Comparison of ENCODE assay signal across 8 cellular contexts in genomic region chr5:154755361-154756202, GRCh38. TPM values are rescaled to one million over a fixed set of nuclear protein-coding genes. Genes with fewer than 3 reads are reported as not detected.
DNase-seq lines count a peak whose midpoint lies in the region; ATAC-seq and TF ChIP-seq lines count a peak whose summit lies in the region.

Gene LARP1, plus strand, starts transcription at chr5:154755377. Its CDS starts 381 bp downstream, at chr5:154755758.

- TF ChIP-seq CTCF in chondrocyte (IDR thresholded peaks at IDR 0.05) = no peak
- no peak for TF ChIP-seq CTCF in stomach (IDR thresholded peaks at IDR 0.05)

- no peak for TF ChIP-seq EP300 in stomach (IDR thresholded peaks at IDR 0.05)

- peak; percentile 37 for TF ChIP-seq POLR2A in Raji (IDR thresholded peaks at IDR 0.05; ENCODE audit: insufficient read depth, low read depth, low read length)
- TF ChIP-seq POLR2A in stomach (IDR thresholded peaks at IDR 0.05) = no peak

- DNase-seq in activated CD4-positive, CD25-positive, alpha-beta regulatory T cell (lab: John Stamatoyannopoulos, UW) = peak in 3 of 4 experiments; percentile 25 to 44 (median 40)
- no peak for DNase-seq in chondrocyte (ENCODE audit: low spot score)
- DNase-seq in left lobe of liver (ENCODE audit: low spot score) = peak; percentile 62
- peak; percentile 51 for DNase-seq in stomach
- DNase-seq in DMS153 treated with DMSO at 0.1 percent for 48 hours (lab: John Stamatoyannopoulos, UW; ENCODE audit: unreplicated experiment) = no peak

- H3K27me3 ChIP-seq in stomach = no peaks in the 10 kb centered on the region

- H3K4me1 ChIP-seq in stomach = peaks cover 45 to 54% (median 51%) of the 10 kb centered on the region in 4 donors

- peaks cover 44% of the 10 kb centered on the region for H3K4me1 Mint-ChIP-seq in chondrocyte (ENCODE audit: low read depth)

- no peaks in the 10 kb centered on the region for H3K36me3 ChIP-seq in stomach

- H3K27me3 Mint-ChIP-seq in chondrocyte (ENCODE audit: low read depth) = no peaks in the 10 kb centered on the region

- peak within 1 kb of the TSS; percentile 88 to 99 (median 92) for H3K4me3 ChIP-seq in stomach

- H3K27ac Mint-ChIP-seq in chondrocyte (ENCODE audit: unreplicated experiment) = peak within 1 kb of the TSS; percentile 97

- intact Hi-C loops in stomach (cut with DNase I; ENCODE audit: low total_unique reads) = loop anchor here (5.0 kb wide), 1 partner anchor 102 kb away; the partner anchor contains the start of gene CNOT8

- 0 to 3% (median 1%) methylated on average over 6 to 99 of the region's 99 CpGs for WGBS in stomach, 5 donors

- peak within 1 kb of the TSS; percentile 96 for H3K4me3 Mint-ChIP-seq in chondrocyte (ENCODE audit: unreplicated experiment)

- H3K27ac ChIP-seq in stomach = peak within 1 kb of the TSS; percentile 95 to 99 (median 98)

- no peaks in the 10 kb centered on the region for H3K9me3 Mint-ChIP-seq in chondrocyte (ENCODE audit: low read depth)

- H3K36me3 Mint-ChIP-seq in chondrocyte (ENCODE audit: low read depth) = peaks cover 3% of the 10 kb centered on the region

- H3K9me3 ChIP-seq in stomach = no peaks in the 10 kb centered on the region

- no peak for ATAC-seq in activated CD4-positive, CD25-positive, alpha-beta regulatory T cell treated with anti-CD3 and anti-CD28 coated beads, Interleukin-2, amount 50 U/mL, for 24 hours
- peak; percentile 10 for ATAC-seq in HG02885 (IDR thresholded peaks at IDR 0.05; ENCODE audit: poor library complexity, unreplicated experiment)
- ATAC-seq in left lobe of liver = peak; percentile 40

RNA-seq across cellular contexts. Expression of gene LARP1, which starts in this region (rescaled TPM):
- total RNA-seq in chondrocyte = 225 to 272 TPM (median 258 TPM) in 3 replicates
- 83.2 TPM for total RNA-seq in left lobe of liver
- total RNA-seq in stomach = 100 to 1,000 TPM in 4 of 5 donors, 10 to 100 TPM in 1; 54.5 to 211 (median 180) TPM
- 10 to 100 TPM; 15.0 to 19.4 (median 19.2) TPM for polyA plus RNA-seq in stomach

Comparison
In these comparisons a context has a peak if more than half of its experiments do, and no peak if none do; other contexts are left out.
1. DNase-seq: peak in activated CD4-positive, CD25-positive, alpha-beta regulatory T cell (3 of 4), left lobe of liver (single experiment) and stomach (single experiment); none in chondrocyte (single experiment) and DMS153 treated with DMSO at 0.1 percent for 48 hours (single experiment).
2. ATAC-seq: peak in HG02885 (single experiment) and left lobe of liver (single experiment); none in activated CD4-positive, CD25-positive, alpha-beta regulatory T cell treated with anti-CD3 and anti-CD28 coated beads, Interleukin-2, amount 50 U/mL, for 24 hours (0 of 2).